10 cellular contexts compared by ENCODE assay signal in the genomic region with DNA sequence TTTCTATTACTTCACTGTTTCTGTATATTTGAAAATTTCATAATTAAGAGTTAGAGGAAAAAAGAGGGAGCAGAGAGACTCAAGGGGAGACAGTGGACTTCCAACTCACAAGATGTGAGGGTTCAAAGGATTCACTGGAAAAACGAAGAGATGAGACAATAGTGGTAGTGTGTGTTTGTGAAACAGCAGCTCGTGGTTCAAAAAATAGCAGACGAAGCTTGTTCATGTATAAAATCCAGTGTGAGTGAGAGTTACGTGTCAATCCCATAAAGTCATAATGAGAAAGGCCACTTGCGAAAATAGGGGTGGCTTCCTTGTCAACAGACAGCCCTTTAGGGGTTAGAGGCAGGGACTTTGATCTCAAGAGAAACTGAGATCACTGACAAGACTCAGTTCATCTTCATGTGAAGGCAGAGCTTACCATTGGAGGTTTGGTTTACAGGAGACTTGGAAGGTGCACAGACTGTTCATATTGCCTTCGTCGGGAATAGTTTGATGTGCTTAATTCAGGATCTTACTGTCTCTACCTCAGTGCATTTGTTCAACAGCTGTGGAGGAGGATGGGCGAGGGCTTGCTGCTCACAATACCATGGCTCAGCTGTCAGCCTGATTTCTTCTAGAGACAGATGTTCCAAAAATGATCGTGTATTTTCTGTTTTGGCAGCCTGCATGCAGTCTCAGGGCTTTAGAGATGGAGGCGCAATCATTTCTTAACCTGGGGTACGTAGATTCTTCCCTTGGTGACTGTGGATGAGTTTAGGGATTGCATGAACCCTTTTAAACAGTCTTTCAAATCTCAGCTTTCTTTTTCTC.
DNase-seq lines count a peak whose midpoint lies in the region; ATAC-seq and TF ChIP-seq lines count a peak whose summit lies in the region.
"Had no signal": no experiment of that assay in that cellular context is flagged by ENCODE, and none has a peak within 500 bp of the region (broad histone marks: within the 10 kb centered on the region; RNA-seq: fewer than 3 reads in every experiment).

No MANE protein-coding gene starts in this region.

- H3K4me3 ChIP-seq in GM23248 (no peak overlapping the region), tibial artery (no peak overlapping the region)

- H3K27me3 ChIP-seq in GM23248 (replicated peaks; ENCODE audit: insufficient read depth): no peaks in the 10 kb centered on the region
- H3K27me3 ChIP-seq in tibial artery: no peaks in the 10 kb centered on the region

- peak; percentile 84 for ATAC-seq in GM18498 (IDR thresholded peaks at IDR 0.05; ENCODE audit: unreplicated experiment)
- peak; percentile 88 for ATAC-seq in GM19395 (IDR thresholded peaks at IDR 0.05; ENCODE audit: unreplicated experiment)
- ATAC-seq in HG03095 (IDR thresholded peaks at IDR 0.05; ENCODE audit: unreplicated experiment): peak; percentile 84
- ATAC-seq in activated T-cell treated with anti-CD3 and anti-CD28 coated beads, Interleukin-2, amount 50 U/mL, for 72 hours (replicated peaks in 1 of 2): peak; percentile 95
- ATAC-seq: WTC11 had no signal

- no peaks in the 10 kb centered on the region for H3K79me2 ChIP-seq in GM23248 (ENCODE audit: insufficient read depth)

- peaks cover 8 to 20% of the 10 kb centered on the region in 2 donors for H3K36me3 Mint-ChIP-seq in activated T-cell treated with anti-CD3 and anti-CD28 coated beads, Interleukin-2, amount 50 U/mL, for 72 hours (ENCODE audit: insufficient read depth in 2 of 2)

- peaks cover 11 to 13% of the 10 kb centered on the region in 2 donors for H3K9me3 Mint-ChIP-seq in activated T-cell treated with anti-CD3 and anti-CD28 coated beads, Interleukin-2, amount 50 U/mL, for 72 hours

- H3K9me2 ChIP-seq in GM23248 (ENCODE audit: insufficient read depth): 0 out of 2 replicates have a peak, but pooled peaks cover 5% of the 10 kb centered on the region

- H3K4me1 ChIP-seq in GM23248 (ENCODE audit: insufficient read depth) (no peaks in the 10 kb centered on the region), tibial artery (no peaks in the 10 kb centered on the region)

- 78 to 80% methylated on average over 11 of the region's 11 CpGs for WGBS in GM23248 (ENCODE audit: low coverage in 1 of 2, low lambda C conversion rate in 2 of 2, missing lambda C conversion rate in 2 of 2), 2 experiments

- H3K36me3 ChIP-seq in GM23248 (ENCODE audit: low read depth): no peaks in the 10 kb centered on the region
- H3K36me3 ChIP-seq in tibial artery: no peaks in the 10 kb centered on the region

- no peaks in the 10 kb centered on the region for H3F3A ChIP-seq in GM23248 (ENCODE audit: insufficient read depth)

- H3K4me1 Mint-ChIP-seq in activated T-cell treated with anti-CD3 and anti-CD28 coated beads, Interleukin-2, amount 50 U/mL, for 72 hours (ENCODE audit: low read depth): peaks cover 50% of the 10 kb centered on the region

- H3K9ac ChIP-seq in GM23248: no peak overlapping the region

- no peaks in the 10 kb centered on the region for H3K27me3 Mint-ChIP-seq in activated T-cell treated with anti-CD3 and anti-CD28 coated beads, Interleukin-2, amount 50 U/mL, for 72 hours (ENCODE audit: low read depth)

- TF ChIP-seq CTCF in tibial artery (IDR thresholded peaks at IDR 0.05): no peak

- no peak overlapping the region for H3K27ac ChIP-seq in GM23248
- no peak overlapping the region for H3K27ac ChIP-seq in tibial artery

- peak overlapping the region; percentile 97 for H3K27ac Mint-ChIP-seq in activated T-cell treated with anti-CD3 and anti-CD28 coated beads, Interleukin-2, amount 50 U/mL, for 72 hours
- H3K27ac Mint-ChIP-seq: WTC11 had no signal

- H3K9me3 ChIP-seq in GM23248 (ENCODE audit: low read depth) (no peaks in the 10 kb centered on the region), tibial artery (no peaks in the 10 kb centered on the region)

- peak overlapping the region; percentile 61 to 73 for H3K4me3 Mint-ChIP-seq in activated T-cell treated with anti-CD3 and anti-CD28 coated beads, Interleukin-2, amount 50 U/mL, for 72 hours
- H3K4me3 Mint-ChIP-seq: WTC11 had no signal

- no peaks in the 10 kb centered on the region for H4K20me1 ChIP-seq in GM23248 (ENCODE audit: insufficient read depth)

- in situ Hi-C loops in GM23248 (cut with MboI): no loop called here

- H3K4me2 ChIP-seq in GM23248 (ENCODE audit: unreplicated experiment): no peak overlapping the region

- H2AFZ ChIP-seq in GM23248: no peak overlapping the region

- DNase-seq in activated T-cell treated with anti-CD3 and anti-CD28 coated beads, Interleukin-2, amount 50 U/mL, for 72 hours: peak; percentile 40 to 48
- no peak for DNase-seq in activated gamma-delta T cell treated with Interleukin-2 at 50 U/mL for 16 hours
- no peak for DNase-seq in GM23248
- no peak for DNase-seq in tibial artery
- DNase-seq in NCI-H1417 (lab: John Stamatoyannopoulos, UW): no peak
- DNase-seq: DND-41 had no signal

- intact Hi-C loops in tibial artery (cut with DNase I; ENCODE audit: low total_unique reads): no loop called here

Comparison
In these comparisons a context has a peak if more than half of its experiments do, and no peak if none do; other contexts are left out.
1. DNase-seq: peak in activated T-cell treated with anti-CD3 and anti-CD28 coated beads, Interleukin-2, amount 50 U/mL, for 72 hours (2 of 2); none in activated gamma-delta T cell treated with Interleukin-2 at 50 U/mL for 16 hours (single experiment), GM23248 (single experiment), tibial artery (0 of 2) and NCI-H1417 (0 of 3).
2. Peak in every context shown above with its lines, with median percentiles within 50 percentile points of each other: ATAC-seq.